In the genomic region with DNA sequence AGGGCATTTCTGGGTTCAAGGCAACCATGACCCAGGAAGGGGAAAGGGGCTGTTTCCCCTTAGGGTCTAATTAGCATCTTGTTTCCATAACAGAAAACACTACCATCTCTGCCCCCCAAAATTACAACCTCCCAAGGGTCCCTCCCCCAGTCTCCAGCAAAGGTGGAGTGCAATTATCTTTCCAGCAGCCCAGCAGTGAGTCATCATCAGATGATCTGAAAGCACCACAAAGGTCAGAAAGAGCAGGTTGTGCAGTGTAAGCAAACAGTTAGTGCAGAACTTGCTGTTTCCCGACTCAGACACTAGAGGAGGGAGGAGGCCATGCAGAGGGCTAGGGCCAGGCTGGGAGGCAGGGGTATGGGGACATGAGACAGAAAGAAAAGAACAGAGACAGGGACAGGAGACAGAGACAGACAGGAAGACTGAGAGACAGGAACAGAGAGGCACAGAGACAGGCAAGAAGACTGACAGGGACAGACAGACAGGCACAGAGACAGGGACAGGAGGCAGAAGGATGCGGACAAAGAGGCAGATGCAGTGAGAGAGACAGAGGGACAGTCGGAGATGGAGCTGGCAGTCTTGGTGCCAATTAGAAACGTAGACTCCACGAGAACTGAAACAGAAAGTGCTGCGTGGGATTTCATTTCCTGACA, we compare ENCODE assay signal across 8 cellular contexts.
DNase-seq lines count a peak whose midpoint lies in the region; ATAC-seq and TF ChIP-seq lines count a peak whose summit lies in the region.

No MANE protein-coding gene starts in this region.

- H3K4me3 Mint-ChIP-seq in IgD-negative memory B cell: peak overlapping the region in 2 of 4 donors; percentile 51 to 59

- CTCF ChIA-PET in GM10248 (lab: Yijun Ruan, JAX): interaction anchor here (1.0 to 4.8 kb wide), 4 partner anchors 11 to 88 kb away, joined by 3 to 30 read pairs (median 4); no protein-coding TSS in a partner anchor

- H3K36me3 Mint-ChIP-seq in IgD-negative memory B cell: no peaks in the 10 kb centered on the region

- peak; percentile 91 for ATAC-seq in GM21737 (IDR thresholded peaks at IDR 0.05; ENCODE audit: unreplicated experiment)

- no peaks in the 10 kb centered on the region for H3K9me3 Mint-ChIP-seq in IgD-negative memory B cell

- POLR2A ChIA-PET in GM10248 (lab: Yijun Ruan, JAX): no interaction called here

- H3K27ac Mint-ChIP-seq in IgD-negative memory B cell: peak overlapping the region in 2 of 3 donors; percentile 1 to 24

- H3K4me1 Mint-ChIP-seq in IgD-negative memory B cell: peaks cover 6 to 14% (median 9%) of the 10 kb centered on the region in 3 donors

- peak; percentile 82 for DNase-seq in GM10248 (ENCODE audit: extremely low spot score)
- DNase-seq in SW480 (ENCODE audit: low spot score): peak; percentile 99
- peak; percentile 68 for DNase-seq in brain pericyte (ENCODE audit: low read depth, low spot score)
- peak; percentile 90 for DNase-seq in kidney glomerular epithelial cell (lab: John Stamatoyannopoulos, UW)
- DNase-seq in stimulated activated CD4-positive, alpha-beta T cell treated with anti-CD3 and anti-CD28 coated beads, Interleukin-2, amount 100 ng/mL, for 4 hours (ENCODE audit: low read depth): peak; percentile 26
- DNase-seq in NCI-H2171 treated with DMSO at 0.1 percent for 48 hours (lab: John Stamatoyannopoulos, UW): no peak

- peak; percentile 72 for TF ChIP-seq CTCF in GM10248 (IDR thresholded peaks at IDR 0.05; ENCODE audit: control extremely low read depth, extremely low read depth, low read depth, missing control alignments)

- no peaks in the 10 kb centered on the region for H3K27me3 Mint-ChIP-seq in IgD-negative memory B cell
